ENCODE assay signal across 1 cellular context in genomic region chr7:23472556-23472955, GRCh38.
TF ChIP-seq lines count a peak whose summit lies in the region.

No MANE protein-coding gene starts in this region.

TF ChIP-seq in H1, 55 proteins besides CTCF, POLR2A, EP300 and RAD21:
- TF ChIP-seq CHD1 (IDR thresholded peaks at IDR 0.05; ENCODE audit: low read depth, low read length) (no peak), SRF (IDR thresholded peaks at IDR 0.05; ENCODE audit: low read depth, low read length) (no peak), EGR1 (IDR thresholded peaks at IDR 0.05; ENCODE audit: borderline replicate concordance, low read depth, low read length) (no peak), TEAD4 (IDR thresholded peaks at IDR 0.05; ENCODE audit: low read depth, low read length) (no peak), ATF2 (IDR thresholded peaks at IDR 0.05; ENCODE audit: low read length) (no peak), CHD7 (IDR thresholded peaks at IDR 0.05; ENCODE audit: insufficient replicate concordance, low read length) (no peak), BRCA1 (IDR thresholded peaks at IDR 0.05; ENCODE audit: low read depth, low read length) (no peak), BACH1 (IDR thresholded peaks at IDR 0.05; ENCODE audit: low read length) (no peak), TBP (IDR thresholded peaks at IDR 0.05; ENCODE audit: low read depth, low read length) (no peak), CTBP2 (IDR thresholded peaks at IDR 0.05; ENCODE audit: borderline replicate concordance, insufficient read depth, insufficient read length, low read length) (no peak), USF2 (IDR thresholded peaks at IDR 0.05; ENCODE audit: low read length) (no peak), SIX5 (IDR thresholded peaks at IDR 0.05; ENCODE audit: low read depth, low read length) (no peak), ZNF274 (IDR thresholded peaks at IDR 0.05; ENCODE audit: borderline replicate concordance, extremely low read depth, low read length) (no peak), ATF3 (IDR thresholded peaks at IDR 0.05; ENCODE audit: insufficient read depth, low read depth, low read length) (no peak), PHF8 (conservative IDR thresholded peaks at IDR 0.05; ENCODE audit: low read depth, low read length) (no peak), HDAC2 (IDR thresholded peaks at IDR 0.05; ENCODE audit: borderline replicate concordance in 1 of 2, low read depth in 2 of 2, low read length in 2 of 2) (no peak), CBX8 (IDR thresholded peaks at IDR 0.05; ENCODE audit: borderline replicate concordance, low read depth, low read length) (no peak)
